Comparison of ENCODE assay signal across 18 cellular contexts in the genomic region with DNA sequence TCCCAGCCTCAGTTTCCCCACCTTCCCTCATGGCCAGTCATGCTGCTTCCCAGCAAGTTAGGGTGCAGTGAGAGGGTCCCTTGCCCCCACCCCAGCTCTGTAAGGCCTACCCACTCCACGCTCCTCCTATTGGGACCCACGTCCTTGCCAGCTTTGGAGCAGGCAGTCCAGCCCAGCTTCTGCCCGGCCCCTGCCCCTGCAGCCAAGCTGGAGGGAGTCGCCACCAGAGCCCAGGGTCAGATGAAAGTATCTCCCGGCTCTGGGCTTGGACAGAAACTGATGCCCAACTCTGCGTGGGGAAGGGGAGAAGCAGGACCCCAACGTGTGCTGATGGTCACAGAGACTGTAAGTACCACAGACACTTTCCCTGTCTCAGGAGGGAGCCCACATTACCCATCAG. TPM values are rescaled to one million over a fixed set of nuclear protein-coding genes. Genes with fewer than 3 reads are reported as not detected.
A peak's percentile ranks its signal among the peaks of the same experiment; 100 is the strongest.
DNase-seq lines count a peak whose midpoint lies in the region; ATAC-seq and TF ChIP-seq lines count a peak whose summit lies in the region.
"Had no signal": no experiment of that assay in that cellular context is flagged by ENCODE, and none has a peak within 500 bp of the region (broad histone marks: within the 10 kb centered on the region; RNA-seq: fewer than 3 reads in every experiment).

No MANE protein-coding gene starts in this region.

- H4K20me1 ChIP-seq in DOHH2 (ENCODE audit: control insufficient read depth, insufficient read depth, low read depth, low read length) = no peaks in the 10 kb centered on the region

- H3K14ac ChIP-seq in trophoblast cell (ENCODE audit: low read length) = no peak overlapping the region

- H3K18ac ChIP-seq in trophoblast cell (ENCODE audit: low read length) = no peak overlapping the region

- no peak overlapping the region for H2BK5ac ChIP-seq in trophoblast cell (ENCODE audit: low read depth, low read length, poor library complexity)

- no peak overlapping the region for H3K4me3 ChIP-seq in DOHH2 (ENCODE audit: low read length)
- no peak overlapping the region for H3K4me3 ChIP-seq in SJCRH30
- H3K4me3 ChIP-seq in iPS-20b (ENCODE audit: low read length) = no peak overlapping the region
- H3K4me3 ChIP-seq in trophoblast cell (ENCODE audit: low read depth, low read length) = no peak overlapping the region
- H3K4me3 ChIP-seq: A549 had no signal

- H3K4ac ChIP-seq in trophoblast cell (ENCODE audit: low read depth, low read length) = no peak overlapping the region

- no peaks in the 10 kb centered on the region for H3K9me3 ChIP-seq in DOHH2 (ENCODE audit: control insufficient read depth, insufficient read depth, low read length)
- H3K9me3 ChIP-seq in SJCRH30 (replicated peaks) = no peaks in the 10 kb centered on the region
- no peaks in the 10 kb centered on the region for H3K9me3 ChIP-seq in iPS-20b (ENCODE audit: insufficient read depth, low read depth, low read length)
- no peaks in the 10 kb centered on the region for H3K9me3 ChIP-seq in trophoblast cell (ENCODE audit: insufficient read depth, low read depth, low read length)
- H3K9me3 ChIP-seq: A549 had no signal

- peaks cover 7% of the 10 kb centered on the region for H3K27me3 ChIP-seq in DOHH2 (ENCODE audit: control insufficient read depth, low read length)
- H3K27me3 ChIP-seq in SJCRH30 = no peaks in the 10 kb centered on the region
- no peaks in the 10 kb centered on the region for H3K27me3 ChIP-seq in iPS-20b (ENCODE audit: insufficient read depth, low read length)
- H3K27me3 ChIP-seq in trophoblast cell (ENCODE audit: insufficient read depth, low read length) = no peaks in the 10 kb centered on the region

- H3K27ac ChIP-seq in DOHH2 (ENCODE audit: low read depth, low read length) = no peak overlapping the region
- H3K27ac ChIP-seq in SJCRH30 = peak overlapping the region; percentile 83; the same call in 1 of the 2 replicates
- peak overlapping the region; percentile 50 for H3K27ac ChIP-seq in iPS-20b (ENCODE audit: low read length)
- no peak overlapping the region for H3K27ac ChIP-seq in trophoblast cell (ENCODE audit: low read depth, low read length)
- H3K27ac ChIP-seq: A549 had no signal

- TF ChIP-seq CTCF in DOHH2 (IDR thresholded peaks at IDR 0.05; ENCODE audit: low read depth, low read length, poor library complexity, severe bottlenecking) (no peak), omental fat pad (IDR thresholded peaks at IDR 0.05) (no peak)

- H3K4me1 ChIP-seq in DOHH2 (ENCODE audit: control insufficient read depth, low read length) (peaks cover 10% of the 10 kb centered on the region), SJCRH30 (peaks cover 62% of the 10 kb centered on the region), iPS-20b (ENCODE audit: insufficient read depth, low read length) (peaks cover 23% of the 10 kb centered on the region), trophoblast cell (ENCODE audit: control insufficient read depth in 1 of 2, insufficient read depth in 2 of 2, low read length in 2 of 2) (peaks cover 15 to 16% of the 10 kb centered on the region in 2 experiments)

- H3K36me3 ChIP-seq in DOHH2 (ENCODE audit: control insufficient read depth, low read length) (no peaks in the 10 kb centered on the region), SJCRH30 (peaks cover 3% of the 10 kb centered on the region; the same call in 1 of the 2 replicates), iPS-20b (ENCODE audit: insufficient read depth, low read depth, low read length) (no peaks in the 10 kb centered on the region), trophoblast cell (ENCODE audit: control insufficient read depth in 1 of 2, insufficient read depth in 2 of 2, low read length in 2 of 2) (no peaks in the 10 kb centered on the region)

- no peak overlapping the region for H4K8ac ChIP-seq in trophoblast cell (ENCODE audit: low read depth, low read length)

- peak; percentile 44 for ATAC-seq in omental fat pad (ENCODE audit: low FRiP score)

- H4K91ac ChIP-seq in trophoblast cell (ENCODE audit: low read depth, low read length) = no peak overlapping the region

- no peaks in the 10 kb centered on the region for H3K9me2 ChIP-seq in DOHH2 (replicated peaks; ENCODE audit: control insufficient read depth, low read length)

- no peaks in the 10 kb centered on the region for H3F3A ChIP-seq in DOHH2 (ENCODE audit: control insufficient read depth, insufficient read depth)

- H3K79me2 ChIP-seq in DOHH2 (ENCODE audit: control insufficient read depth, low read length) (no peaks in the 10 kb centered on the region), trophoblast cell (ENCODE audit: control insufficient read depth, insufficient read depth, low read length, poor library complexity) (no peaks in the 10 kb centered on the region)

- H3K4me2 ChIP-seq in DOHH2 (ENCODE audit: low read length) (peak overlapping the region; percentile 20; the same call in 1 of the 2 replicates), trophoblast cell (ENCODE audit: low read length) (no peak overlapping the region)
- H3K4me2 ChIP-seq: A549 had no signal

- H2AFZ ChIP-seq in trophoblast cell (ENCODE audit: insufficient read depth, low read length, poor library complexity) = no peak overlapping the region

- WGBS in trophoblast cell (ENCODE audit: extremely low coverage, insufficient coverage, insufficient read length) = no CpG with 5 or more reads among the region's 7 CpGs

- peaks cover 8% of the 10 kb centered on the region for H3K79me1 ChIP-seq in trophoblast cell (ENCODE audit: low read length)

- DNase-seq in SJCRH30 (no peak), omental fat pad (ENCODE audit: low spot score) (no peak), hypothalamus (lab: John Stamatoyannopoulos, UW) (no peak), NCI-H748 (lab: John Stamatoyannopoulos, UW; ENCODE audit: unreplicated experiment) (no peak), trophoblast cell (no peak)
- DNase-seq: CD4-positive, CD25-positive, alpha-beta regulatory T cell; HFFc6; Kasumi-1; NCI-H1417 treated with DMSO at 0.1 percent for 48 hours; NCI-H187 treated with DMSO at 0.1 percent for 48 hours; NCI-H2107; NCI-H2227 treated with DMSO at 0.1 percent for 48 hours; NCI-H510A; OCI-M1 had no signal

- H2BK120ac ChIP-seq in trophoblast cell (ENCODE audit: insufficient read depth, low read length, poor library complexity) = no peak overlapping the region

- no peak overlapping the region for H2BK12ac ChIP-seq in trophoblast cell (ENCODE audit: low read length)

- H4K12ac ChIP-seq in trophoblast cell (ENCODE audit: low read depth, low read length) = no peak overlapping the region

- H3K9ac ChIP-seq in iPS-20b (ENCODE audit: low read depth, low read length) = peak overlapping the region; percentile 39; the same call in 1 of the 2 replicates
- no peak overlapping the region for H3K9ac ChIP-seq in trophoblast cell (ENCODE audit: low read length)

- no peak overlapping the region for H2AK5ac ChIP-seq in trophoblast cell (ENCODE audit: low read length)

- no peak overlapping the region for H3K23ac ChIP-seq in trophoblast cell (ENCODE audit: low read length)

RNA-seq across cellular contexts. Expression of gene SDK2, which starts 32.6 kb away (rescaled TPM):
- total RNA-seq in SJCRH30 (2014; rRNA removed; shearing (Covaris generic)) = 15.2 and 16.4 TPM in 2 replicates
- total RNA-seq in omental fat pad = 1 to 10 TPM in 1 of 4 donors, under 1 TPM in 3; 0.46 to 1.4 (median 0.64) TPM
- 11.1 and 12.0 TPM in 2 replicates for polyA plus RNA-seq in trophoblast cell (2013)
- total RNA-seq: MCF 10A had no signal

Comparison
In these comparisons a context has a peak if more than half of its experiments do, and no peak if none do; other contexts are left out.
1. H3K27ac ChIP-seq: peak in SJCRH30 (single experiment) and iPS-20b (single experiment); none in DOHH2 (single experiment) and trophoblast cell (single experiment).